In the genomic region with DNA sequence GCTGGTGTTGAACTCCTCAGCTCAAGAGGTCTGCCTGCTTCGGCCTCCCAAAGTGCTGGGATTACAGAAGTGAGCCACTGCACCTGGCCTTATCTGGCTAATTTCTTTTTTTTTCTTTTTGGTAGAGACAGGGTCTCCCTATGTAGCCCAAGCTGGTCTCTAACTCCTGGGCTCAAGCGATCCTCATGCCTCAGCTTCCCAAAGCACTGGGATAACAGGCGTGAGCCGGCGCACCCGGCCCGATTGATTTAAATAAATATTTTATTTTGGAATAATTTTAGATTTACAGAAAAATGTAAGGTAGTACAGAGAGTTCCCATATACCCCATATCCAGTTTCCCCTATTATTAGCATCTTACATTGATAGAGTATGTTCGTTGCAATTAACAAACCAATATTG, we compare ENCODE assay signal across 33 cellular contexts.
"Had no signal": no experiment of that assay in that cellular context is flagged by ENCODE, and none has a peak within 500 bp of the region (broad histone marks: within the 10 kb centered on the region; RNA-seq: fewer than 3 reads in every experiment).

No MANE protein-coding gene starts in this region.

- DNase-seq: activated B cell treated with CpG ODN at 0.5 μM for 24 hours; activated CD4-positive, alpha-beta memory T cell treated with anti-CD3 and anti-CD28 coated beads, Interleukin-2, amount 10 ng/mL, durations not matched to agents 7 days and 5 days; activated CD4-positive, alpha-beta T cell treated with anti-CD3 and anti-CD28 coated beads, Interleukin-2, amount 10 ng/mL, durations not matched to agents 7 days and 5 days; activated CD4-positive, alpha-beta T cell treated with anti-CD3 and anti-CD28 coated beads, Interleukin-2, amount 50 U/mL, for 4 hours; activated effector memory CD4-positive, alpha-beta T cell treated with Interleukin-2 at 50 U/mL for 16 hours; activated gamma-delta T cell treated with Interleukin-2 at 50 U/mL for 16 hours; activated naive CD4-positive, alpha-beta T cell treated with anti-CD3 and anti-CD28 coated beads, Interleukin-2, amount 50 U/mL, for 16 hours; activated naive CD4-positive, alpha-beta T cell treated with Interleukin-2 at 50 U/mL for 16 hours; activated T-cell treated with anti-CD3 and anti-CD28 coated beads, Interleukin-2, amount 50 U/mL, for 4 hours; amniotic stem cell; anterior cingulate cortex; brain microvascular endothelial cell; caudate nucleus; cortex of kidney; dermis blood vessel endothelial cell; effector CD4-positive, alpha-beta T cell; effector memory CD8-positive, alpha-beta T cell; erythroblast; esophagus squamous epithelium; foreskin melanocyte; heart right ventricle; T-helper 1 cell; T-helper 17 cell; T1000; WERI-Rb-1 had no signal

- ATAC-seq: activated CD4-positive, CD25-positive, alpha-beta regulatory T cell treated with anti-CD3 and anti-CD28 coated beads, Interleukin-2, amount 50 U/mL, for 24 hours; activated T-cell treated with anti-CD3 and anti-CD28 coated beads, Interleukin-2, amount 50 U/mL, for 4 hours; activated T-helper 17 cell treated with anti-CD3 and anti-CD28 coated beads, Interleukin-2, amount 50 U/mL, for 72 hours; effector memory CD8-positive, alpha-beta T cell; gastroesophageal sphincter; heart right ventricle; T-helper 17 cell had no signal

- H3K27ac ChIP-seq: brain microvascular endothelial cell, esophagus squamous epithelium, gastroesophageal sphincter, heart right ventricle, WERI-Rb-1 had no signal

- FAIRE-seq: astrocyte, bronchial epithelial cell, colon had no signal

- H3K9me3 ChIP-seq: esophagus squamous epithelium had no signal

- H3K27me3 ChIP-seq: brain microvascular endothelial cell had no signal

- H3K4me1 ChIP-seq: esophagus squamous epithelium, gastroesophageal sphincter, heart right ventricle had no signal

- H3K9me3 Mint-ChIP-seq: activated CD4-positive, alpha-beta memory T cell treated with anti-CD3 and anti-CD28 coated beads, Interleukin-2, amount 10 ng/mL, durations not matched to agents 7 days and 5 days; activated CD4-positive, alpha-beta T cell treated with anti-CD3 and anti-CD28 coated beads, Interleukin-2, amount 10 ng/mL, durations not matched to agents 7 days and 5 days; activated T-helper 17 cell treated with anti-CD3 and anti-CD28 coated beads, Interleukin-2, amount 50 U/mL, for 72 hours; effector memory CD8-positive, alpha-beta T cell; T-helper 2 cell treated with Interferon-gamma antibody and Interleukin-4, amounts not matched to agents 5 μg/mL and 100 μg/mL, for 36 hours had no signal

- H3K4me1 Mint-ChIP-seq: activated B cell treated with CpG ODN at 0.5 μM for 24 hours; activated CD4-positive, alpha-beta memory T cell treated with anti-CD3 and anti-CD28 coated beads, Interleukin-2, amount 10 ng/mL, durations not matched to agents 7 days and 5 days; activated CD4-positive, alpha-beta T cell treated with anti-CD3 and anti-CD28 coated beads, Interleukin-2, amount 10 ng/mL, durations not matched to agents 7 days and 5 days; activated T-helper 17 cell treated with anti-CD3 and anti-CD28 coated beads, Interleukin-2, amount 50 U/mL, for 72 hours; T-helper 17 cell had no signal

- H3K27ac Mint-ChIP-seq: activated B cell treated with CpG ODN at 0.5 μM for 24 hours; activated CD4-positive, alpha-beta memory T cell treated with anti-CD3 and anti-CD28 coated beads, Interleukin-2, amount 10 ng/mL, durations not matched to agents 7 days and 5 days; activated CD4-positive, alpha-beta T cell treated with anti-CD3 and anti-CD28 coated beads, Interleukin-2, amount 10 ng/mL, durations not matched to agents 7 days and 5 days; activated naive CD8-positive, alpha-beta T cell; activated T-helper 17 cell treated with anti-CD3 and anti-CD28 coated beads, Interleukin-2, amount 50 U/mL, for 72 hours; effector memory CD8-positive, alpha-beta T cell; T-helper 17 cell; T-helper 2 cell treated with Interferon-gamma antibody and Interleukin-4, amounts not matched to agents 5 μg/mL and 100 μg/mL, for 36 hours had no signal

- H3K4me3 Mint-ChIP-seq: activated B cell treated with CpG ODN at 0.5 μM for 24 hours; activated CD4-positive, alpha-beta memory T cell treated with anti-CD3 and anti-CD28 coated beads, Interleukin-2, amount 10 ng/mL, durations not matched to agents 7 days and 5 days; activated CD4-positive, alpha-beta T cell treated with anti-CD3 and anti-CD28 coated beads, Interleukin-2, amount 10 ng/mL, durations not matched to agents 7 days and 5 days; activated naive CD8-positive, alpha-beta T cell; activated T-cell treated with anti-CD3 and anti-CD28 coated beads, Interleukin-2, amount 50 U/mL, for 4 hours; activated T-helper 17 cell treated with anti-CD3 and anti-CD28 coated beads, Interleukin-2, amount 50 U/mL, for 72 hours; effector memory CD8-positive, alpha-beta T cell; T-helper 17 cell; T-helper 2 cell treated with Interferon-gamma antibody and Interleukin-4, amounts not matched to agents 5 μg/mL and 100 μg/mL, for 36 hours had no signal

- H3K36me3 ChIP-seq: brain microvascular endothelial cell, esophagus squamous epithelium, gastroesophageal sphincter, heart right ventricle, WERI-Rb-1 had no signal

- H3K4me3 ChIP-seq: esophagus squamous epithelium, gastroesophageal sphincter, heart right ventricle had no signal
